In the genomic region with DNA sequence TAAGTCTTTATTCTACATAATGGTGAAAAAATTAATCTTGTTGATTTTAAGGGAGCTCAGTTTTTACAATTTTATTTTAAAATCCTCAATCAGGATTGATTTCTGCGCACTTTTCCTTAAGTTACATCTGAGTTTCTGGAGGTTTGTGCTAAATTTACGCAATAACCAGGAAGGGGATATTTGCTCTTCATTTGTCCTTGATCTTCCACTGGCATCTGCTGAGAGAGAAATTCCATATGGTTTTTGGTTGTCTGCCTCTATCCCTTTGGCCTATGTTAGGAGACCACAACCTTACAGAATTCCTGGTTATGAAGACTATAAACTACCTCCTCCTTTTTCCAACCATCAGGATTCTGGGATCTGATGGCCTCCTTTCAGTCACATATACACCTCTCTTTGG, we compare ENCODE assay signal across 23 cellular contexts. TPM values are rescaled to one million over a fixed set of nuclear protein-coding genes. Genes with fewer than 3 reads are reported as not detected.
A peak's percentile ranks its signal among the peaks of the same experiment; 100 is the strongest.
DNase-seq lines count a peak whose midpoint lies in the region; ATAC-seq, FAIRE-seq and TF ChIP-seq lines count a peak whose summit lies in the region.
"Had no signal": no experiment of that assay in that cellular context is flagged by ENCODE, and none has a peak within 500 bp of the region (broad histone marks: within the 10 kb centered on the region; RNA-seq: fewer than 3 reads in every experiment).

No MANE protein-coding gene starts in this region.

- CTCF ChIA-PET in H1 (lab: Charles Lee; ENCODE audit: partially characterized antibody) (interaction anchor here (1.2 to 1.8 kb wide), 3 partner anchors 8 to 23 kb away, joined by 3 to 6 read pairs (median 3); no protein-coding TSS in a partner anchor), mammary epithelial cell (lab: Charles Lee; ENCODE audit: low non-redundant PET) (no interaction called here)

- H3K9ac ChIP-seq in H1 (replicated peaks in 1 of 4; ENCODE audit: extremely low read depth in 1 of 4, low read depth in 3 of 4, low read length in 3 of 4) (no peak overlapping the region), mesendoderm (ENCODE audit: low read length) (no peak overlapping the region), colonic mucosa (ENCODE audit: low read depth in 2 of 2, low read length in 2 of 2) (no peak overlapping the region), mammary epithelial cell (ENCODE audit: insufficient read depth, low read length) (no peak overlapping the region)
- H3K9ac ChIP-seq: BLaER1 treated with 17β-estradiol and CSF1 and Interleukin-3, amounts not matched to agents 10 nM and 100 nM had no signal

- in situ Hi-C loops in mammary epithelial cell (cut with MboI; ENCODE audit: low sequenced_read_pairs in 2 of 2), result no loop called here

- dilution Hi-C loops in mammary epithelial cell (cut with HindIII; ENCODE audit: low sequenced_read_pairs), result no loop called here

- TF ChIP-seq EP300 in H1 (IDR thresholded peaks at IDR 0.05; ENCODE audit: borderline replicate concordance in 1 of 2, low read depth in 2 of 2, low read length in 2 of 2), result no peak

- H3K27me3 ChIP-seq in GM23338 (ENCODE audit: insufficient read depth) (no peaks in the 10 kb centered on the region), H1 (replicated peaks in 1 of 4; ENCODE audit: control insufficient read depth in 3 of 4, extremely low read depth in 1 of 4, insufficient read depth in 3 of 4, low read length in 3 of 4) (no peaks in the 10 kb centered on the region), mesendoderm (ENCODE audit: insufficient read depth, low read length, poor library complexity) (no peaks in the 10 kb centered on the region), colonic mucosa (no peaks in the 10 kb centered on the region), mammary epithelial cell (ENCODE audit: insufficient read depth, low read length) (no peaks in the 10 kb centered on the region)
- H3K27me3 ChIP-seq: BLaER1 treated with 17β-estradiol and CSF1 and Interleukin-3, amounts not matched to agents 10 nM and 100 nM had no signal

- WGBS in H1 (ENCODE audit: extremely low coverage in 1 of 2, insufficient coverage in 1 of 2, insufficient read length in 1 of 2, insufficient replicate concordance in 2 of 2, low coverage in 1 of 2, low lambda C conversion rate in 2 of 2, missing lambda C conversion rate in 1 of 2), 2 experiments, result 95% methylated on average over 2 of the region's 2 CpGs; no CpG with 5 or more reads in 1 of the 2 experiments
- no CpG with 5 or more reads among the region's 2 CpGs for WGBS in mesendoderm (ENCODE audit: extremely low coverage, insufficient coverage, low lambda C conversion rate)
- 100% methylated on average over 2 of the region's 2 CpGs for WGBS in mammary epithelial cell (ENCODE audit: low coverage, missing lambda C conversion rate)

- POLR2A ChIA-PET in H1 (lab: Charles Lee; ENCODE audit: partially characterized antibody), result no interaction called here

- peak; percentile 19 for FAIRE-seq in H1 (lab: Jason Lieb, UNC)
- FAIRE-seq: A549, D721Med, GM12891, GM19239 had no signal

- H2BK12ac ChIP-seq in H1 (ENCODE audit: low read depth, low read length), result no peak overlapping the region

- H2AFZ ChIP-seq in GM23338, result 0 out of 2 replicates have a peak overlapping the region, but pooled peaks have one; percentile 20
- H2AFZ ChIP-seq in H1 (ENCODE audit: low read length), result no peak overlapping the region
- H2AFZ ChIP-seq in mammary epithelial cell (ENCODE audit: low read depth, low read length), result no peak overlapping the region

- ATAC-seq in GM23338 (no peak), HG03342 (IDR thresholded peaks at IDR 0.05; ENCODE audit: unreplicated experiment) (no peak)
- ATAC-seq: A549; CD8-positive, alpha-beta T cell had no signal

- H3F3A ChIP-seq in GM23338 (replicated peaks; ENCODE audit: low read depth), result no peaks in the 10 kb centered on the region

- no peak overlapping the region for H4K91ac ChIP-seq in H1 (replicated peaks; ENCODE audit: insufficient read length, low read length)

- H3K23ac ChIP-seq in H1 (ENCODE audit: insufficient read length), result no peak overlapping the region
- no peak overlapping the region for H3K23ac ChIP-seq in mesendoderm (ENCODE audit: low read length)

- H2BK20ac ChIP-seq in H1 (ENCODE audit: low read length), result no peak overlapping the region

- peak overlapping the region; percentile 31 for H3K27ac Mint-ChIP-seq in activated naive CD4-positive, alpha-beta T cell treated with anti-CD3 and anti-CD28 coated beads, Interleukin-2, amount 50 U/mL, for 24 hours
- no peak overlapping the region for H3K27ac Mint-ChIP-seq in GM23338
- H3K27ac Mint-ChIP-seq: B cell; CD4-positive, alpha-beta T cell; CD8-positive, alpha-beta T cell had no signal

- TF ChIP-seq RAD21 in H1 (IDR thresholded peaks at IDR 0.05 in 1 of 2, conservative IDR thresholded peaks at IDR 0.05 in 1 of 2; ENCODE audit: low read depth in 2 of 2, low read length in 2 of 2), result no peak

- TF ChIP-seq CTCF in GM23338 (conservative IDR thresholded peaks at IDR 0.05; ENCODE audit: low read depth in 2 of 2) (no peak), H1 (IDR thresholded peaks at IDR 0.05; ENCODE audit: control extremely low read depth in 1 of 3, insufficient read depth in 1 of 3, low read depth in 1 of 3, low read length in 3 of 3) (no peak), colonic mucosa (IDR thresholded peaks at IDR 0.05) (no peak), mammary epithelial cell (conservative IDR thresholded peaks at IDR 0.05 in 1 of 2, IDR thresholded peaks at IDR 0.05 in 1 of 2; ENCODE audit: extremely low read depth in 1 of 2, insufficient read depth in 1 of 2, low read depth in 1 of 2, low read length in 2 of 2) (no peak)

- H3K23me2 ChIP-seq in H1 (ENCODE audit: low read depth, low read length), result no peaks in the 10 kb centered on the region

- no peaks in the 10 kb centered on the region for H3K36me3 Mint-ChIP-seq in activated naive CD4-positive, alpha-beta T cell treated with anti-CD3 and anti-CD28 coated beads, Interleukin-2, amount 50 U/mL, for 24 hours
- H3K36me3 Mint-ChIP-seq in GM23338 (ENCODE audit: low read depth), result no peaks in the 10 kb centered on the region
- H3K36me3 Mint-ChIP-seq: CD8-positive, alpha-beta T cell had no signal

- no TSS peak for BruUV-seq in mammary epithelial cell (replicated peaks; lab: Mats Ljungman, UMichigan)

- H3K4me2 ChIP-seq in GM23338 (no peak overlapping the region), H1 (ENCODE audit: insufficient read depth in 1 of 2, low read depth in 2 of 2, low read length in 2 of 2) (no peak overlapping the region), mesendoderm (ENCODE audit: low read length) (no peak overlapping the region), mammary epithelial cell (ENCODE audit: insufficient read depth, low read depth, low read length) (no peak overlapping the region)
- H3K4me2 ChIP-seq: A549; BLaER1 treated with 17β-estradiol and CSF1 and Interleukin-3, amounts not matched to agents 10 nM and 100 nM had no signal

- H3K9me3 Mint-ChIP-seq in activated naive CD4-positive, alpha-beta T cell treated with anti-CD3 and anti-CD28 coated beads, Interleukin-2, amount 50 U/mL, for 24 hours, result no peaks in the 10 kb centered on the region
- H3K9me3 Mint-ChIP-seq in GM23338, result no peaks in the 10 kb centered on the region
- H3K9me3 Mint-ChIP-seq: CD4-positive, alpha-beta T cell; CD8-positive, alpha-beta T cell had no signal

- H4K5ac ChIP-seq in H1 (ENCODE audit: insufficient read length, low read depth, low read length) (no peak overlapping the region), mesendoderm (ENCODE audit: low read length) (no peak overlapping the region)

- peaks cover 4% of the 10 kb centered on the region for H3K27me3 Mint-ChIP-seq in activated naive CD4-positive, alpha-beta T cell treated with anti-CD3 and anti-CD28 coated beads, Interleukin-2, amount 50 U/mL, for 24 hours
- no peaks in the 10 kb centered on the region for H3K27me3 Mint-ChIP-seq in GM23338 (ENCODE audit: insufficient read depth, low read depth, poor library complexity)
- H3K27me3 Mint-ChIP-seq: B cell; CD4-positive, alpha-beta T cell had no signal

- no peak overlapping the region for H3K56ac ChIP-seq in H1 (replicated peaks; ENCODE audit: insufficient read length, low read depth, low read length)
- H3K56ac ChIP-seq in mesendoderm (ENCODE audit: low read length), result no peak overlapping the region

- H2BK5ac ChIP-seq in H1 (ENCODE audit: low read depth, low read length), result no peak overlapping the region
- H2BK5ac ChIP-seq in mesendoderm (ENCODE audit: low read length), result no peak overlapping the region

- no peaks in the 10 kb centered on the region for H4K20me1 ChIP-seq in GM23338 (replicated peaks; ENCODE audit: insufficient read depth)
- no peaks in the 10 kb centered on the region for H4K20me1 ChIP-seq in H1 (replicated peaks in 1 of 2; ENCODE audit: control insufficient read depth in 1 of 2, insufficient read depth in 2 of 2, low read length in 2 of 2)
- no peaks in the 10 kb centered on the region for H4K20me1 ChIP-seq in mammary epithelial cell (ENCODE audit: insufficient read depth, low read length)
- H4K20me1 ChIP-seq: BLaER1 treated with 17β-estradiol and CSF1 and Interleukin-3, amounts not matched to agents 10 nM and 100 nM had no signal

- no peak overlapping the region for H3K14ac ChIP-seq in H1 (ENCODE audit: insufficient read length)

- no peak overlapping the region for H3K4me3 Mint-ChIP-seq in activated naive CD4-positive, alpha-beta T cell treated with anti-CD3 and anti-CD28 coated beads, Interleukin-2, amount 50 U/mL, for 24 hours
- no peak overlapping the region for H3K4me3 Mint-ChIP-seq in GM23338
- H3K4me3 Mint-ChIP-seq: B cell; CD4-positive, alpha-beta T cell; CD8-positive, alpha-beta T cell had no signal

- peaks cover 15% of the 10 kb centered on the region for H3K4me1 Mint-ChIP-seq in activated naive CD4-positive, alpha-beta T cell treated with anti-CD3 and anti-CD28 coated beads, Interleukin-2, amount 50 U/mL, for 24 hours
- peaks cover 8% of the 10 kb centered on the region for H3K4me1 Mint-ChIP-seq in GM23338
- H3K4me1 Mint-ChIP-seq: B cell had no signal

- no peak overlapping the region for H4K8ac ChIP-seq in H1 (ENCODE audit: extremely low read depth, insufficient read depth, low read length)
- no peak overlapping the region for H4K8ac ChIP-seq in mesendoderm (ENCODE audit: low read depth, low read length)

- intact Hi-C loops in colonic mucosa (cut with DNase I) (no loop called here), mammary epithelial cell (cut with micrococcal nuclease) (no loop called here)

- H2AK5ac ChIP-seq in H1 (ENCODE audit: low read depth, low read length) (no peak overlapping the region), mesendoderm (ENCODE audit: low read length) (no peak overlapping the region)

- H3K4ac ChIP-seq in H1 (replicated peaks; ENCODE audit: insufficient read length, low read depth, low read length) (no peak overlapping the region), mesendoderm (ENCODE audit: low read depth, low read length) (no peak overlapping the region)

- H3K4me1 ChIP-seq in GM23338 (ENCODE audit: insufficient read depth) (peaks cover 8% of the 10 kb centered on the region; the same call in 1 of the 2 replicates), H1 (replicated peaks in 1 of 4; ENCODE audit: control insufficient read depth in 3 of 4, insufficient read depth in 4 of 4, low read length in 3 of 4) (no peaks in the 10 kb centered on the region), mesendoderm (ENCODE audit: control insufficient read depth, low read depth, low read length) (peaks cover 3% of the 10 kb centered on the region), colonic mucosa (no peaks in the 10 kb centered on the region), mammary epithelial cell (ENCODE audit: insufficient read depth, low read length) (no peaks in the 10 kb centered on the region)
- H3K4me1 ChIP-seq: A549 had no signal

- no peaks in the 10 kb centered on the region for H3K36me3 ChIP-seq in GM23338 (ENCODE audit: insufficient read depth)
- no peaks in the 10 kb centered on the region for H3K36me3 ChIP-seq in H1 (ENCODE audit: control insufficient read depth in 2 of 4, insufficient read depth in 4 of 4, low read length in 3 of 4)
- H3K36me3 ChIP-seq in mesendoderm (ENCODE audit: control insufficient read depth, insufficient read depth, low read length), result no peaks in the 10 kb centered on the region
- no peaks in the 10 kb centered on the region for H3K36me3 ChIP-seq in colonic mucosa
- no peaks in the 10 kb centered on the region for H3K36me3 ChIP-seq in mammary epithelial cell (ENCODE audit: insufficient read depth, low read length)
- H3K36me3 ChIP-seq: BLaER1 treated with 17β-estradiol and CSF1 and Interleukin-3, amounts not matched to agents 10 nM and 100 nM had no signal

- H3K27ac ChIP-seq in GM23338 (ENCODE audit: low read depth), result no peak overlapping the region
- H3K27ac ChIP-seq in H1 (ENCODE audit: low read depth, low read length), result no peak overlapping the region
- no peak overlapping the region for H3K27ac ChIP-seq in mesendoderm (ENCODE audit: low read depth, low read length)
- no peak overlapping the region for H3K27ac ChIP-seq in colonic mucosa
- H3K27ac ChIP-seq in mammary epithelial cell (ENCODE audit: insufficient read depth, low read depth, low read length), result no peak overlapping the region
- H3K27ac ChIP-seq: 22Rv1; A549; BLaER1 treated with 17β-estradiol and CSF1 and Interleukin-3, amounts not matched to agents 10 nM and 100 nM; C4-2B had no signal

- H2BK15ac ChIP-seq in H1 (ENCODE audit: low read length), result no peak overlapping the region
- no peak overlapping the region for H2BK15ac ChIP-seq in mesendoderm (replicated peaks; ENCODE audit: low read depth)

- DNase-seq in activated naive CD4-positive, alpha-beta T cell (lab: John Stamatoyannopoulos, UW), result no peak
- DNase-seq in GM23338 (ENCODE audit: low spot score) (no peak), H1 (ENCODE audit: low read depth in 1 of 2, low spot score in 2 of 2) (no peak), mesendoderm (no peak), colonic mucosa (no peak), mammary epithelial cell (no peak)
- DNase-seq: AML-193; Caco-2; Calu3; CD4-positive, alpha-beta T cell; CD8-positive, alpha-beta T cell; DMS79 treated with DMSO at 0.1 percent for 48 hours; GF-D8 had no signal

- H2BK120ac ChIP-seq in H1 (replicated peaks; ENCODE audit: low read depth, low read length) (no peak overlapping the region), mesendoderm (ENCODE audit: low read depth, low read length) (peak overlapping the region; percentile 67)

- no peaks in the 10 kb centered on the region for H3K9me3 ChIP-seq in H1 (ENCODE audit: insufficient read depth in 2 of 2, low read depth in 1 of 2, low read length in 1 of 2)
- H3K9me3 ChIP-seq in colonic mucosa, result no peaks in the 10 kb centered on the region
- H3K9me3 ChIP-seq in mammary epithelial cell (replicated peaks; ENCODE audit: insufficient read depth, low read length), result no peaks in the 10 kb centered on the region
- H3K9me3 ChIP-seq: A549; BLaER1 treated with 17β-estradiol and CSF1 and Interleukin-3, amounts not matched to agents 10 nM and 100 nM; Caco-2 had no signal

- H3K79me2 ChIP-seq in GM23338 (replicated peaks; ENCODE audit: insufficient read depth), result no peaks in the 10 kb centered on the region
- H3K79me2 ChIP-seq in H1 (ENCODE audit: control insufficient read depth in 1 of 2, insufficient read depth in 2 of 2, low read length in 2 of 2), result no peaks in the 10 kb centered on the region
- H3K79me2 ChIP-seq in mesendoderm (ENCODE audit: control insufficient read depth, insufficient read depth, low read length), result no peaks in the 10 kb centered on the region
- H3K79me2 ChIP-seq in mammary epithelial cell (ENCODE audit: insufficient read depth, low read length), result no peaks in the 10 kb centered on the region

- H3K79me1 ChIP-seq in H1 (ENCODE audit: low read depth, low read length), result no peaks in the 10 kb centered on the region
- H3K79me1 ChIP-seq in mesendoderm (ENCODE audit: low read length), result no peaks in the 10 kb centered on the region

- H3K4me3 ChIP-seq in GM23338 (no peak overlapping the region), H1 (ENCODE audit: extremely low read depth in 1 of 4, insufficient read depth in 2 of 4, low read depth in 3 of 4, low read length in 4 of 4) (no peak overlapping the region), mesendoderm (ENCODE audit: low read length) (no peak overlapping the region), colonic mucosa (no peak overlapping the region), mammary epithelial cell (replicated peaks in 1 of 3; ENCODE audit: insufficient read depth in 1 of 3, low read depth in 2 of 3, low read length in 3 of 3) (no peak overlapping the region)
- H3K4me3 ChIP-seq: A549; BLaER1 treated with 17β-estradiol and CSF1 and Interleukin-3, amounts not matched to agents 10 nM and 100 nM had no signal

- TF ChIP-seq POLR2A in H1 (IDR thresholded peaks at IDR 0.05; ENCODE audit: control extremely low read depth in 1 of 2, low read depth in 2 of 2, low read length in 2 of 2), result no peak

- H3K9me2 ChIP-seq in GM23338 (ENCODE audit: insufficient read depth), result no peaks in the 10 kb centered on the region

- H3K18ac ChIP-seq in H1 (ENCODE audit: extremely low read depth, low read length) (no peak overlapping the region), mesendoderm (ENCODE audit: low read length) (no peak overlapping the region)

RNA-seq across cellular contexts. Expression of a gene that starts 20.1 kb away (rescaled TPM):
- 18.4 and 23.7 TPM in 2 replicates for total RNA-seq in GM23338 (2014; rRNA removed; shearing (Covaris generic))
- polyA plus RNA-seq in GM23338 (2016; fragmentation: Nextera tagmentation; extraction: Ambion mirVana) (7.1 and 7.4 TPM in 2 replicates), H1 (2011; rRNA removed) (5.9 and 9.0 TPM in 2 replicates), mammary epithelial cell (49.2 TPM)
- total RNA-seq in H1 (2021; fragmentation: NEBNext Ultra II Directional; extraction: Animal tissue kit (Norgen Biotek cat#: 25700)), result 18.9 and 20.8 TPM in 2 replicates
- polyA plus RNA-seq in H1 (2011; cell fraction: cytosol; rRNA removed), result 8.0 TPM
- polyA plus RNA-seq in H1 (2011; cell fraction: nucleus; rRNA removed), result 18.6 TPM
- 4.9 to 8.4 TPM (median 6.0 TPM) in 4 replicates for polyA plus RNA-seq in H1 (2012, experiment 1 of 2)
- 0.60 TPM for polyA plus RNA-seq in H1 (2012, experiment 2 of 2)
- polyA plus RNA-seq in H1 (2013, experiment 1 of 2), result 5.0 TPM
- polyA plus RNA-seq in H1 (2013, experiment 2 of 2), result 5.0 TPM
- polyA minus RNA-seq in H1 (2011; rRNA and poly(A)+ RNA removed), result 29.2 and 45.3 TPM in 2 replicates
- 36.8 TPM for polyA minus RNA-seq in H1 (2011; cell fraction: cytosol; rRNA and poly(A)+ RNA removed)
- 39.0 TPM for polyA minus RNA-seq in H1 (2011; cell fraction: nucleus; rRNA and poly(A)+ RNA removed)
- polyA plus RNA-seq in mesendoderm (2013, experiment 1 of 2), result 10.9 TPM
- 9.9 TPM for polyA plus RNA-seq in mesendoderm (2013, experiment 2 of 2)
- total RNA-seq in colonic mucosa (10 to 100 TPM; 37.1 to 55.4 TPM), mammary epithelial cell (100 to 1,000 TPM; 130 to 171 TPM)
- 277 TPM for polyA minus RNA-seq in mammary epithelial cell
